Comparison of ENCODE assay signal across 25 cellular contexts in genomic region chr4:171473155-171473554, GRCh38.
"Had no signal": no experiment of that assay in that cellular context is flagged by ENCODE, and none has a peak within 500 bp of the region (broad histone marks: within the 10 kb centered on the region; RNA-seq: fewer than 3 reads in every experiment).

No MANE protein-coding gene starts in this region.

- ATAC-seq: activated CD4-positive, alpha-beta T cell treated with anti-CD3 and anti-CD28 coated beads for 36 hours; activated CD4-positive, CD25-positive, alpha-beta regulatory T cell treated with anti-CD3 and anti-CD28 coated beads, Interleukin-2, amount 50 U/mL, for 24 hours; activated CD8-positive, alpha-beta T cell treated with anti-CD3 and anti-CD28 coated beads, Interleukin-2, amount 10 ng/mL, durations not matched to agents 7 days and 5 days; activated naive CD4-positive, alpha-beta T cell treated with anti-CD3 and anti-CD28 coated beads, Interleukin-2, amount 50 U/mL, for 72 hours; body of pancreas; Panc1 had no signal

- H3K9me3 Mint-ChIP-seq: activated naive CD4-positive, alpha-beta T cell treated with anti-CD3 and anti-CD28 coated beads for 36 hours; activated T-helper 1 cell treated with anti-CD3 and anti-CD28 coated beads, Interleukin-12 subunit alpha, Interleukin-12 subunit beta, Interleukin-2, Interleukin-4 antibody, amounts not matched to agents 30 ng/mL and 10 ng/mL and 1 ng/mL, durations not matched to agents 14 hours and 24 hours and 36 hours; T-helper 1 cell treated with Interleukin-12 subunit alpha and Interleukin-12 subunit beta and Interleukin-4 antibody, amounts not matched to agents 30 μg/mL and 1 μg/mL, for 36 hours had no signal

- H3K27ac Mint-ChIP-seq: activated CD4-positive, alpha-beta T cell treated with anti-CD3 and anti-CD28 coated beads for 36 hours; activated CD4-positive, alpha-beta T cell treated with anti-CD3 and anti-CD28 coated beads, Interleukin-2, amount 10 ng/mL, durations not matched to agents 7 days and 5 days; activated CD8-positive, alpha-beta T cell treated with anti-CD3 and anti-CD28 coated beads, Interleukin-2, amount 10 ng/mL, durations not matched to agents 7 days and 5 days; activated naive CD4-positive, alpha-beta T cell treated with anti-CD3 and anti-CD28 coated beads for 36 hours; activated naive CD4-positive, alpha-beta T cell treated with anti-CD3 and anti-CD28 coated beads, Interleukin-2, amount 50 U/mL, for 72 hours; activated T-cell treated with anti-CD3 and anti-CD28 coated beads, Interleukin-2, amount 50 U/mL, for 24 hours; activated T-helper 1 cell treated with anti-CD3 and anti-CD28 coated beads, Interleukin-12 subunit alpha, Interleukin-12 subunit beta, Interleukin-2, Interleukin-4 antibody, amounts not matched to agents 30 ng/mL and 10 ng/mL and 1 ng/mL, durations not matched to agents 14 hours and 24 hours and 36 hours; T-helper 1 cell treated with Interleukin-12 subunit alpha and Interleukin-12 subunit beta and Interleukin-4 antibody, amounts not matched to agents 30 μg/mL and 1 μg/mL, for 36 hours; T-helper 2 cell treated with Interferon-gamma antibody and Interleukin-4, amounts not matched to agents 5 μg/mL and 100 μg/mL, for 36 hours had no signal

- H3K27me3 Mint-ChIP-seq: activated CD4-positive, alpha-beta T cell treated with anti-CD3 and anti-CD28 coated beads for 36 hours; activated CD4-positive, alpha-beta T cell treated with anti-CD3 and anti-CD28 coated beads, Interleukin-2, amount 10 ng/mL, durations not matched to agents 7 days and 5 days; activated T-cell treated with anti-CD3 and anti-CD28 coated beads, Interleukin-2, amount 50 U/mL, for 24 hours had no signal

- DNase-seq: activated CD4-positive, alpha-beta T cell treated with anti-CD3 and anti-CD28 coated beads for 36 hours; activated CD4-positive, alpha-beta T cell treated with anti-CD3 and anti-CD28 coated beads, Interleukin-2, amount 10 ng/mL, durations not matched to agents 7 days and 5 days; activated CD4-positive, alpha-beta T cell treated with anti-CD3 and anti-CD28 coated beads, Interleukin-2, amount 50 U/mL, for 48 hours; activated CD8-positive, alpha-beta T cell treated with anti-CD3 and anti-CD28 coated beads, Interleukin-2, amount 10 ng/mL, durations not matched to agents 7 days and 5 days; activated gamma-delta T cell treated with Interleukin-2 at 50 U/mL for 16 hours; activated naive CD4-positive, alpha-beta T cell treated with anti-CD3 and anti-CD28 coated beads for 36 hours; activated T-cell treated with anti-CD3 and anti-CD28 coated beads, Interleukin-2, amount 50 U/mL, for 24 hours; adrenal gland; body of pancreas; MG63; NCI-H1048; NCI-H1436 treated with DMSO at 0.1 percent for 48 hours; NCI-H1694 treated with DMSO at 0.1 percent for 48 hours; NCI-H2029; NCI-H345; NCI-H524 treated with DMSO at 0.1 percent for 48 hours; SHP77; SJCRH30; SK-N-SH had no signal

- H3K4me1 Mint-ChIP-seq: activated CD4-positive, alpha-beta T cell treated with anti-CD3 and anti-CD28 coated beads for 36 hours; activated CD4-positive, alpha-beta T cell treated with anti-CD3 and anti-CD28 coated beads, Interleukin-2, amount 10 ng/mL, durations not matched to agents 7 days and 5 days had no signal

- H3K4me3 Mint-ChIP-seq: activated CD4-positive, alpha-beta T cell treated with anti-CD3 and anti-CD28 coated beads for 36 hours; activated CD4-positive, alpha-beta T cell treated with anti-CD3 and anti-CD28 coated beads, Interleukin-2, amount 10 ng/mL, durations not matched to agents 7 days and 5 days; activated CD8-positive, alpha-beta T cell treated with anti-CD3 and anti-CD28 coated beads, Interleukin-2, amount 10 ng/mL, durations not matched to agents 7 days and 5 days; activated naive CD4-positive, alpha-beta T cell treated with anti-CD3 and anti-CD28 coated beads for 36 hours; activated T-cell treated with anti-CD3 and anti-CD28 coated beads, Interleukin-2, amount 50 U/mL, for 24 hours; activated T-helper 1 cell treated with anti-CD3 and anti-CD28 coated beads, Interleukin-12 subunit alpha, Interleukin-12 subunit beta, Interleukin-2, Interleukin-4 antibody, amounts not matched to agents 30 ng/mL and 10 ng/mL and 1 ng/mL, durations not matched to agents 14 hours and 24 hours and 36 hours; T-helper 1 cell treated with Interleukin-12 subunit alpha and Interleukin-12 subunit beta and Interleukin-4 antibody, amounts not matched to agents 30 μg/mL and 1 μg/mL, for 36 hours; T-helper 2 cell treated with Interferon-gamma antibody and Interleukin-4, amounts not matched to agents 5 μg/mL and 100 μg/mL, for 36 hours had no signal

- H3K36me3 Mint-ChIP-seq: activated naive CD4-positive, alpha-beta T cell treated with anti-CD3 and anti-CD28 coated beads, Interleukin-2, amount 50 U/mL, for 72 hours had no signal
